Comparison of ENCODE assay signal across 1 cellular context in genomic region chr1:921011-921837, GRCh38.
TF ChIP-seq lines count a peak whose summit lies in the region.

No MANE protein-coding gene starts in this region.

TF ChIP-seq in HepG2, 621 proteins besides CTCF, POLR2A, EP300 and RAD21 (continued from another document and continues in another):
- TF ChIP-seq ARID5B (CRISPR knock-in tag; IDR thresholded peaks at IDR 0.05) = 0 out of 2 replicates have a peak, but pooled peaks have one; percentile 8
- no peak for TF ChIP-seq TAF1 (CRISPR knock-in tag; IDR thresholded peaks at IDR 0.05)
- TF ChIP-seq NRL (CRISPR knock-in tag; IDR thresholded peaks at IDR 0.05; ENCODE audit: borderline replicate concordance) = no peak
- no peak for TF ChIP-seq FOXP1 (IDR thresholded peaks at IDR 0.05)
- TF ChIP-seq FOXP1 (CRISPR knock-in tag; IDR thresholded peaks at IDR 0.05) = no peak
- no peak for TF ChIP-seq ZBTB7A (CRISPR knock-in tag; IDR thresholded peaks at IDR 0.05)
- peak; percentile 28; the same call in 1 of the 2 replicates for TF ChIP-seq ZNF687 (CRISPR knock-in tag; IDR thresholded peaks at IDR 0.05)
- TF ChIP-seq BCL6 (CRISPR knock-in tag; IDR thresholded peaks at IDR 0.05) = peak; percentile 48
- TF ChIP-seq FOSL2 (CRISPR knock-in tag; IDR thresholded peaks at IDR 0.05) = peak; percentile 9; the same call in 1 of the 2 replicates
- TF ChIP-seq PHB2 (IDR thresholded peaks at IDR 0.05; ENCODE audit: partially characterized antibody) = no peak
- no peak for TF ChIP-seq DR1 (CRISPR knock-in tag; IDR thresholded peaks at IDR 0.05)
- TF ChIP-seq ZNF280B (CRISPR knock-in tag; IDR thresholded peaks at IDR 0.05; ENCODE audit: borderline replicate concordance) = no peak
- TF ChIP-seq CBX5 (CRISPR knock-in tag; IDR thresholded peaks at IDR 0.05; ENCODE audit: borderline replicate concordance) = no peak; the same call in 1 of the 2 replicates
- TF ChIP-seq SKIL (CRISPR knock-in tag; IDR thresholded peaks at IDR 0.05; ENCODE audit: borderline replicate concordance) = 0 out of 2 replicates have a peak, but pooled peaks have one; percentile 35
- TF ChIP-seq ZNF614 (CRISPR knock-in tag; IDR thresholded peaks at IDR 0.05; ENCODE audit: borderline replicate concordance) = no peak
- TF ChIP-seq STAG1 (CRISPR knock-in tag; IDR thresholded peaks at IDR 0.05) = peak; percentile 17; the same call in 1 of the 2 replicates
- TF ChIP-seq MNT (IDR thresholded peaks at IDR 0.05) = peak; percentile 69
- TF ChIP-seq MAZ (IDR thresholded peaks at IDR 0.05; ENCODE audit: borderline replicate concordance, low read depth, low read length) = peak; percentile 67; the same call in 1 of the 2 replicates
- no peak; the same call in none of the 2 replicates for TF ChIP-seq MAZ (CRISPR knock-in tag; IDR thresholded peaks at IDR 0.05; ENCODE audit: low read depth)
- TF ChIP-seq ZNF770 (CRISPR knock-in tag; IDR thresholded peaks at IDR 0.05) = peak; percentile 78; the same call in 1 of the 2 replicates
- peak; percentile 42; the same call in 1 of the 2 replicates for TF ChIP-seq FOXP4 (CRISPR knock-in tag; IDR thresholded peaks at IDR 0.05)
- no peak for TF ChIP-seq ZNF710 (CRISPR knock-in tag; IDR thresholded peaks at IDR 0.05; ENCODE audit: borderline replicate concordance)
- TF ChIP-seq TAF15 (IDR thresholded peaks at IDR 0.05; ENCODE audit: low read depth, low read length, poor library complexity, severe bottlenecking) = peak; percentile 82
- no peak for TF ChIP-seq TCF12 (IDR thresholded peaks at IDR 0.05)
- TF ChIP-seq TCF12 (CRISPR knock-in tag; IDR thresholded peaks at IDR 0.05) = no peak
- TF ChIP-seq ZNF253 (CRISPR knock-in tag; IDR thresholded peaks at IDR 0.05; ENCODE audit: borderline replicate concordance) = no peak
- TF ChIP-seq ARID4A (CRISPR knock-in tag; IDR thresholded peaks at IDR 0.05; ENCODE audit: borderline replicate concordance) = no peak; the same call in 1 of the 2 replicates
